In the genomic region with DNA sequence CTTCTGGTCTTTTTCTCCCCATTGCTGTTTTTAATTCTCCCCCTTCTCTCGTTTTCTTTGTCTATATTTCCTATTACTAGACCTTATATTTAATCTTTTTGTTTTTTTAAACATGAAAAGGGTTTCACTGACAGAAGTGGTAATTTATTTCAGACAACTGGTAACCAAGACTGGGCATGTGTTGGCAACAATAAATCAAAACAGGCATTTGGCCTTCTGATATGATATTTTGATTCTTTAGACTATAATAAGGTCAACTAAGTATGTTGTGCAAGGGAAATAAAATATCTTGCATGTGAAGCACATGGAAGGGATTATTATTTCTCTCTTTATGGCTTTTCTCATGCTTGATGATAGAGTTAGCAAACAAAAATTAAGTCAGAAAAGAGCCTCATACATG, we compare ENCODE assay signal across 28 cellular contexts.
"Had no signal": no experiment of that assay in that cellular context is flagged by ENCODE, and none has a peak within 500 bp of the region (broad histone marks: within the 10 kb centered on the region; RNA-seq: fewer than 3 reads in every experiment).

No MANE protein-coding gene starts in this region.

- DNase-seq: activated B cell treated with CpG ODN at 0.5 μM for 24 hours; activated CD4-positive, alpha-beta T cell treated with anti-CD3 and anti-CD28 coated beads for 48 hours; activated CD4-positive, alpha-beta T cell treated with anti-CD3 and anti-CD28 coated beads, Interleukin-2, amount 50 U/mL, for 1 hour; activated CD4-positive, alpha-beta T cell treated with anti-CD3 and anti-CD28 coated beads, Interleukin-2, amount 50 U/mL, for 48 hours; activated CD8-positive, alpha-beta memory T cell treated with anti-CD3 and anti-CD28 coated beads for 24 hours; activated CD8-positive, alpha-beta T cell treated with anti-CD3 and anti-CD28 coated beads for 36 hours; activated gamma-delta T cell; activated naive CD4-positive, alpha-beta T cell; activated naive CD4-positive, alpha-beta T cell treated with anti-CD3 and anti-CD28 coated beads, Interleukin-2, amount 10 ng/mL, durations not matched to agents 7 days and 5 days; activated naive CD8-positive, alpha-beta T cell treated with anti-CD3 and anti-CD28 coated beads, Interleukin-2, amount 10 ng/mL, durations not matched to agents 7 days and 5 days; activated T-cell treated with anti-CD3 and anti-CD28 coated beads, Interleukin-2, amount 50 U/mL, for 24 hours; activated T-cell treated with anti-CD3 and anti-CD28 coated beads, Interleukin-2, amount 50 U/mL, for 72 hours; central memory CD4-positive, alpha-beta T cell; cerebellar nuclear complex; colonic mucosa; effector CD8-positive, alpha-beta T cell; endodermal cell; foreskin fibroblast; heart right ventricle; T-cell; T1000; WERI-Rb-1 had no signal

- H3K4me1 ChIP-seq: ascending aorta, breast epithelium, colonic mucosa had no signal

- H3K27me3 ChIP-seq: ascending aorta, breast epithelium, cardiac muscle cell, colonic mucosa, heart right ventricle had no signal

- H3K9me3 ChIP-seq: ascending aorta, breast epithelium, colonic mucosa, heart right ventricle had no signal

- H3K4me3 ChIP-seq: ascending aorta, breast epithelium, cardiac muscle cell, colonic mucosa, heart right ventricle had no signal

- H3K36me3 ChIP-seq: breast epithelium had no signal

- H3K27ac ChIP-seq: ascending aorta, breast epithelium, cardiac muscle cell, colonic mucosa, heart right ventricle, WERI-Rb-1 had no signal

- ATAC-seq: activated CD4-positive, CD25-positive, alpha-beta regulatory T cell treated with anti-CD3 and anti-CD28 coated beads, Interleukin-2, amount 50 U/mL, for 24 hours; activated CD8-positive, alpha-beta T cell treated with anti-CD3 and anti-CD28 coated beads for 36 hours; activated naive CD4-positive, alpha-beta T cell treated with anti-CD3 and anti-CD28 coated beads, Interleukin-2, amount 50 U/mL, for 72 hours; activated T-cell treated with anti-CD3 and anti-CD28 coated beads, Interleukin-2, amount 50 U/mL, for 72 hours; esophagus mucosa; heart right ventricle; T-cell had no signal
